Comparison of ENCODE assay signal across 27 cellular contexts in the genomic region with DNA sequence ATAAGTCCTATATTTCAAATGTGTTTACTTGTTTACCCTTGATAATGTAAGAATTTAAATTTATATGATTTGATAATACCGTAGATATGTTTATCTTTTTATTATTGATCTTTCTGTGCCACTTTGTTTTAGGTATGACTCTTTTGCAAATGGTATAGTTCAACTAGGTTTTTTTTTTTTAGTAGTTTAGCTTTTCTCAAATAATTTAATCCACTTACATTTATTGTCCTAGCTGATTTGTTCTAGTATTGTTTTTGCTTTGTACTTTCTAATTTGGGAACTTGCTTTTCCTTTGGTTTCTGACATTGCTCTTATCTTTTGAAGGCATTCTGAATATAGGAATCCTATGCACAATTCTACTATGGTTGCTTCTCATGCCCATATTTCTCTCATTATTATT.
"Had no signal": no experiment of that assay in that cellular context is flagged by ENCODE, and none has a peak within 500 bp of the region (broad histone marks: within the 10 kb centered on the region; RNA-seq: fewer than 3 reads in every experiment).

No MANE protein-coding gene starts in this region.

- ATAC-seq: effector memory CD8-positive, alpha-beta T cell; esophagus mucosa; gastroesophageal sphincter; heart left ventricle; left cardiac atrium; left lung; left ventricle myocardium superior; lower lobe of right lung; mucosa of descending colon; naive thymus-derived CD8-positive, alpha-beta T cell had no signal

- H3K9me3 ChIP-seq: gastroesophageal sphincter, left lung, lower lobe of right lung, mucosa of descending colon had no signal

- H3K27ac ChIP-seq: coronary artery, dorsolateral prefrontal cortex, epithelial cell of prostate, esophagus squamous epithelium, gastroesophageal sphincter, heart left ventricle, hepatocyte, left lung, lower lobe of right lung had no signal

- DNase-seq: dermis blood vessel endothelial cell; dorsolateral prefrontal cortex; effector CD8-positive, alpha-beta T cell; effector memory CD8-positive, alpha-beta T cell; endodermal cell; erythroblast; esophagus squamous epithelium; foreskin fibroblast; foreskin melanocyte; heart left ventricle; hypothalamus; immature natural killer cell; islet precursor cell; left cardiac atrium; left lung; left ventricle myocardium superior; lower lobe of right lung; mesenchymal stem cell; mucosa of descending colon; naive B cell; naive thymus-derived CD8-positive, alpha-beta T cell had no signal

- H3K9me3 Mint-ChIP-seq: endodermal cell, immature natural killer cell had no signal

- H2AFZ ChIP-seq: hepatocyte had no signal

- H3K27ac Mint-ChIP-seq: effector memory CD8-positive, alpha-beta T cell; endodermal cell; immature natural killer cell; mesothelial cell of epicardium; naive B cell; naive thymus-derived CD8-positive, alpha-beta T cell had no signal

- H3K4me1 Mint-ChIP-seq: immature natural killer cell; naive B cell; naive thymus-derived CD8-positive, alpha-beta T cell had no signal

- H3K4me3 Mint-ChIP-seq: effector memory CD8-positive, alpha-beta T cell; endodermal cell; immature natural killer cell; mesothelial cell of epicardium; naive B cell; naive thymus-derived CD8-positive, alpha-beta T cell had no signal

- H3K4me3 ChIP-seq: coronary artery, dorsolateral prefrontal cortex, esophagus squamous epithelium, gastroesophageal sphincter, heart left ventricle, hepatocyte, left lung, lower lobe of right lung, mucosa of descending colon had no signal

- H3K4me2 ChIP-seq: hepatocyte had no signal

- H3K36me3 ChIP-seq: esophagus squamous epithelium, left lung, lower lobe of right lung had no signal

- H3K27me3 ChIP-seq: dorsolateral prefrontal cortex, esophagus squamous epithelium, gastroesophageal sphincter, heart left ventricle, hepatocyte, left lung had no signal

- H3K27me3 Mint-ChIP-seq: naive B cell had no signal

- H3K36me3 Mint-ChIP-seq: naive B cell had no signal
